ENCODE assay signal across 19 cellular contexts in genomic region chr3:129740120-129740519, GRCh38.
"Had no signal": no experiment of that assay in that cellular context is flagged by ENCODE, and none has a peak within 500 bp of the region (broad histone marks: within the 10 kb centered on the region; RNA-seq: fewer than 3 reads in every experiment).

No MANE protein-coding gene starts in this region.

- ATAC-seq: foreskin keratinocyte; left colon; naive thymus-derived CD8-positive, alpha-beta T cell; right cardiac atrium; stimulated activated effector memory CD8-positive, alpha-beta T cell treated with anti-CD3 and anti-CD28 coated beads, Interleukin-12 subunit alpha, Interleukin-12 subunit beta, amount 100 ng/mL, for 72 hours; stimulated activated naive CD8-positive, alpha-beta T cell treated with anti-CD3 and anti-CD28 coated beads, Interleukin-15, Interleukin-2, amounts not matched to agents 100 U/mL and 50 U/mL, for 24 hours had no signal

- H3K27ac Mint-ChIP-seq: dendritic cell treated with granulocyte-macrophage colony-stimulating factor and Interleukin-4, amounts not matched to agents 40 ng/mL and 50 ng/mL, for 4 days; naive thymus-derived CD8-positive, alpha-beta T cell; neural progenitor cell; stimulated activated effector memory CD8-positive, alpha-beta T cell treated with anti-CD3 and anti-CD28 coated beads, Interleukin-12 subunit alpha, Interleukin-12 subunit beta, amount 100 ng/mL, for 72 hours had no signal

- H3K9me3 Mint-ChIP-seq: dendritic cell treated with granulocyte-macrophage colony-stimulating factor and Interleukin-4, amounts not matched to agents 40 ng/mL and 50 ng/mL, for 4 days; naive thymus-derived CD8-positive, alpha-beta T cell; neural progenitor cell; stimulated activated effector memory CD8-positive, alpha-beta T cell treated with anti-CD3 and anti-CD28 coated beads, Interleukin-12 subunit alpha, Interleukin-12 subunit beta, amount 100 ng/mL, for 72 hours had no signal

- H3K36me3 Mint-ChIP-seq: stimulated activated effector memory CD8-positive, alpha-beta T cell treated with anti-CD3 and anti-CD28 coated beads, Interleukin-12 subunit alpha, Interleukin-12 subunit beta, amount 100 ng/mL, for 72 hours had no signal

- H3K9me3 ChIP-seq: ovary, suprapubic skin, thyroid gland, upper lobe of left lung, uterus had no signal

- H3K4me1 Mint-ChIP-seq: neural progenitor cell had no signal

- DNase-seq: foreskin keratinocyte; head of caudate nucleus; hippocampal formation; left colon; mammary epithelial cell; naive thymus-derived CD8-positive, alpha-beta T cell; nucleus accumbens; ovary; right cardiac atrium; stimulated activated CD4-positive, alpha-beta T cell treated with anti-CD3 and anti-CD28 coated beads, Interleukin-4, amount 100 ng/mL, for 1 hour; stimulated activated CD8-positive, alpha-beta memory T cell treated with anti-CD3 and anti-CD28 coated beads, Interleukin-4, amount 100 ng/mL, for 48 hours; stimulated activated naive CD8-positive, alpha-beta T cell treated with anti-CD3 and anti-CD28 coated beads, Interleukin-15, Interleukin-2, amounts not matched to agents 100 U/mL and 50 U/mL, for 24 hours; thyroid gland; upper lobe of left lung; uterus had no signal

- H3K27me3 Mint-ChIP-seq: dendritic cell treated with granulocyte-macrophage colony-stimulating factor and Interleukin-4, amounts not matched to agents 40 ng/mL and 50 ng/mL, for 4 days; naive thymus-derived CD8-positive, alpha-beta T cell had no signal

- H3K4me3 Mint-ChIP-seq: dendritic cell treated with granulocyte-macrophage colony-stimulating factor and Interleukin-4, amounts not matched to agents 40 ng/mL and 50 ng/mL, for 4 days; naive thymus-derived CD8-positive, alpha-beta T cell; neural progenitor cell; stimulated activated effector memory CD8-positive, alpha-beta T cell treated with anti-CD3 and anti-CD28 coated beads, Interleukin-12 subunit alpha, Interleukin-12 subunit beta, amount 100 ng/mL, for 72 hours had no signal
